In the genomic region with DNA sequence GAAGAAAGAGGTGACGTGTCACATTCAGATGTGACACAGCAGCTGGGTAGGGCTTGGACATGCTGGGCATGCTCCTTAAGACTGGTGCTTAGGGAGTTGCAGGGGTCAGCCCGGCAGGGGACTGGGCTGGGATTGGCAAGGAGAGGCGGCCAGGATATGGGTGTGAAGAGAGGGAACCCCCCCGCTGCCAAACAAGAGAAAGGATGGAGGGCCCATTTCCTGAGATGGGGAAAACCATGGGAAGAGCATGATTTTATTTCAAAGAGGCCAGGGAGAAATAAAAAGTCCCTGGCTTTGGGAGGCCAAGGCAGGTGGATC, we compare ENCODE assay signal across 12 cellular contexts. TPM values are rescaled to one million over a fixed set of nuclear protein-coding genes. Genes with fewer than 3 reads are reported as not detected.
DNase-seq lines count a peak whose midpoint lies in the region; ATAC-seq and TF ChIP-seq lines count a peak whose summit lies in the region.
"Had no signal": no experiment of that assay in that cellular context is flagged by ENCODE, and none has a peak within 500 bp of the region (broad histone marks: within the 10 kb centered on the region; RNA-seq: fewer than 3 reads in every experiment).

No MANE protein-coding gene starts in this region.

- H3K27me3 ChIP-seq in BLaER1 (no peaks in the 10 kb centered on the region), muscle layer of colon (ENCODE audit: control insufficient read depth in 1 of 2, insufficient read depth in 2 of 2, low read length in 2 of 2) (no peaks in the 10 kb centered on the region)
- H3K27me3 ChIP-seq: right lobe of liver had no signal

- DNase-seq in EL = no peak
- DNase-seq in stimulated activated CD4-positive, alpha-beta T cell treated with anti-CD3 and anti-CD28 coated beads, Interleukin-15, amount 100 ng/mL, for 24 hours = no peak
- DNase-seq in HK-2 (ENCODE audit: unreplicated experiment) = no peak
- no peak for DNase-seq in SHP77 (lab: John Stamatoyannopoulos, UW)
- DNase-seq: NCI-H1105 treated with DMSO at 0.1 percent for 48 hours had no signal

- peak overlapping the region; percentile 100; the same call in 1 of the 2 replicates for H3K4me2 ChIP-seq in BLaER1

- ATAC-seq in activated T-helper 17 cell treated with anti-CD3 and anti-CD28 coated beads, Interleukin-2, amount 50 U/mL, for 72 hours (replicated peaks) = no peak
- ATAC-seq: Panc1, right lobe of liver had no signal

- H3K27me3 Mint-ChIP-seq in activated T-helper 17 cell treated with anti-CD3 and anti-CD28 coated beads, Interleukin-2, amount 50 U/mL, for 72 hours = no peaks in the 10 kb centered on the region

- H3K27ac ChIP-seq in BLaER1 (no peak overlapping the region), muscle layer of colon (ENCODE audit: low read depth, low read length) (peak overlapping the region; percentile 25)
- H3K27ac ChIP-seq: right lobe of liver had no signal

- H3K36me3 ChIP-seq in BLaER1 (peaks cover 67% of the 10 kb centered on the region), muscle layer of colon (ENCODE audit: insufficient read depth, low read length) (peaks cover 56% of the 10 kb centered on the region)

- peaks cover 93% of the 10 kb centered on the region for H3K36me3 Mint-ChIP-seq in activated T-helper 17 cell treated with anti-CD3 and anti-CD28 coated beads, Interleukin-2, amount 50 U/mL, for 72 hours (ENCODE audit: low read depth)

- H4K20me1 ChIP-seq in BLaER1 = peaks cover 99% of the 10 kb centered on the region

- no peak overlapping the region for H3K4me3 ChIP-seq in BLaER1
- H3K4me3 ChIP-seq in muscle layer of colon (ENCODE audit: low read depth in 1 of 2, low read length in 2 of 2) = no peak overlapping the region
- H3K4me3 ChIP-seq: HAP-1, right lobe of liver had no signal

- H3K9me3 ChIP-seq in BLaER1 (no peaks in the 10 kb centered on the region), muscle layer of colon (ENCODE audit: low read length) (no peaks in the 10 kb centered on the region)
- H3K9me3 ChIP-seq: HAP-1, right lobe of liver had no signal

- H3K4me1 Mint-ChIP-seq in activated T-helper 17 cell treated with anti-CD3 and anti-CD28 coated beads, Interleukin-2, amount 50 U/mL, for 72 hours = peaks cover 52% of the 10 kb centered on the region

- peak; percentile 8 for TF ChIP-seq POLR2A in GM19099 (IDR thresholded peaks at IDR 0.05; ENCODE audit: extremely low read depth, insufficient read length, low read depth)

- H3K9me3 Mint-ChIP-seq in activated T-helper 17 cell treated with anti-CD3 and anti-CD28 coated beads, Interleukin-2, amount 50 U/mL, for 72 hours = no peaks in the 10 kb centered on the region

- peak overlapping the region; percentile 46 for H3K4me3 Mint-ChIP-seq in activated T-helper 17 cell treated with anti-CD3 and anti-CD28 coated beads, Interleukin-2, amount 50 U/mL, for 72 hours

- peak overlapping the region; percentile 71 for H3K27ac Mint-ChIP-seq in activated T-helper 17 cell treated with anti-CD3 and anti-CD28 coated beads, Interleukin-2, amount 50 U/mL, for 72 hours

- peak overlapping the region; percentile 19; the same call in 1 of the 2 replicates for H3K9ac ChIP-seq in BLaER1
- no peak overlapping the region for H3K9ac ChIP-seq in muscle layer of colon (ENCODE audit: low read length)

- H3K4me1 ChIP-seq in BLaER1 (peaks cover 91% of the 10 kb centered on the region), muscle layer of colon (ENCODE audit: insufficient read depth, low read length) (peaks cover 80% of the 10 kb centered on the region)

RNA-seq across cellular contexts. Expression of a gene that starts 5.3 kb away (rescaled TPM):
- 100 to 1,000 TPM; 338 to 432 TPM for total RNA-seq in activated T-helper 17 cell treated with anti-CD3 and anti-CD28 coated beads, Interleukin-2, amount 50 U/mL, for 72 hours

RNA-seq across cellular contexts. Expression of a gene that starts 6.9 kb away (rescaled TPM):
- total RNA-seq in activated T-helper 17 cell treated with anti-CD3 and anti-CD28 coated beads, Interleukin-2, amount 50 U/mL, for 72 hours = 100 to 1,000 TPM in 1 of 2 donors, 10 to 100 TPM in 1; 61.3 to 102 TPM

RNA-seq across cellular contexts. Expression of a gene that starts 23.5 kb away (rescaled TPM):
- total RNA-seq in activated T-helper 17 cell treated with anti-CD3 and anti-CD28 coated beads, Interleukin-2, amount 50 U/mL, for 72 hours = 10 to 100 TPM; 34.7 to 54.0 TPM

RNA-seq across cellular contexts. Expression of a gene that starts 44.9 kb away (rescaled TPM):
- total RNA-seq in activated T-helper 17 cell treated with anti-CD3 and anti-CD28 coated beads, Interleukin-2, amount 50 U/mL, for 72 hours = 1 to 10 TPM in 1 of 2 donors, under 1 TPM in 1; 0.84 to 5.3 TPM
